In the genomic region with DNA sequence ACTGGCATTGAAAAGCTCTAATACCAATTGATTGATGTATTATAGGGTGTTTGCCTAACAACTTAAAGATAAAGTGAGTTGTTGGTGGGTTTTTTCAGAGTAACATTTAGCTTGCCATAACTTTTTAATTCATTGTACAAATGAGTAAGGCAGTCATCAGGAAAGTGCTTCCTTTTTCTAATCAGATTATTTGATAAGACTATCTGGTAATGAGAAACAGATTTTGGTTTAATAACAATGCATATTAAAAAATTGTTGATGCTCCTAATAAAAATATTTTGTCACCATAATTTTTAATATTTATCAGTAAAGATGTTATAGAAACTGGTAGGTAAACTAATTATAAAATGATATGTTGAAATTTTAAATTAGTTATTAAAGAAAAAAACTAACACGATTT, we compare ENCODE assay signal across 29 cellular contexts.
"Had no signal": no experiment of that assay in that cellular context is flagged by ENCODE, and none has a peak within 500 bp of the region (broad histone marks: within the 10 kb centered on the region; RNA-seq: fewer than 3 reads in every experiment).

No MANE protein-coding gene starts in this region.

- H3K36me3 ChIP-seq: breast epithelium had no signal

- H3K4me1 Mint-ChIP-seq: activated CD4-positive, alpha-beta memory T cell treated with anti-CD3 and anti-CD28 coated beads, Interleukin-2, amount 10 ng/mL, durations not matched to agents 7 days and 5 days; activated CD4-positive, alpha-beta T cell treated with anti-CD3 and anti-CD28 coated beads, Interleukin-2, amount 10 ng/mL, durations not matched to agents 7 days and 5 days; activated naive CD4-positive, alpha-beta T cell treated with anti-CD3 and anti-CD28 coated beads, Interleukin-2, amount 10 ng/mL, durations not matched to agents 7 days and 5 days; activated naive CD8-positive, alpha-beta T cell treated with anti-CD3 and anti-CD28 coated beads, Interleukin-2, amount 10 ng/mL, durations not matched to agents 7 days and 5 days; brain; WTC11 had no signal

- H3K9me3 ChIP-seq: ascending aorta, breast epithelium, colonic mucosa, gastrocnemius medialis, heart left ventricle had no signal

- H3K9me3 Mint-ChIP-seq: activated CD4-positive, alpha-beta memory T cell treated with anti-CD3 and anti-CD28 coated beads, Interleukin-2, amount 10 ng/mL, durations not matched to agents 7 days and 5 days; activated CD4-positive, alpha-beta T cell treated with anti-CD3 and anti-CD28 coated beads, Interleukin-2, amount 10 ng/mL, durations not matched to agents 7 days and 5 days; activated naive CD4-positive, alpha-beta T cell treated with anti-CD3 and anti-CD28 coated beads, Interleukin-2, amount 10 ng/mL, durations not matched to agents 7 days and 5 days; activated naive CD4-positive, alpha-beta T cell treated with anti-CD3 and anti-CD28 coated beads, Interleukin-2, amount 50 U/mL, for 72 hours; activated naive CD8-positive, alpha-beta T cell treated with anti-CD3 and anti-CD28 coated beads, Interleukin-2, amount 10 ng/mL, durations not matched to agents 7 days and 5 days; activated T-cell treated with anti-CD3 and anti-CD28 coated beads, Interleukin-2, amount 50 U/mL, for 24 hours; activated T-cell treated with anti-CD3 and anti-CD28 coated beads, Interleukin-2, amount 50 U/mL, for 72 hours; brain; central memory CD8-positive, alpha-beta T cell; WTC11 had no signal

- H3K27ac ChIP-seq: ascending aorta, breast epithelium, colonic mucosa, gastrocnemius medialis, heart left ventricle, VCaP had no signal

- DNase-seq: activated CD4-positive, alpha-beta memory T cell treated with anti-CD3 and anti-CD28 coated beads, Interleukin-2, amount 10 ng/mL, durations not matched to agents 7 days and 5 days; activated CD4-positive, alpha-beta T cell treated with anti-CD3 and anti-CD28 coated beads for 1 hour; activated CD4-positive, alpha-beta T cell treated with anti-CD3 and anti-CD28 coated beads for 4 hours; activated CD4-positive, alpha-beta T cell treated with anti-CD3 and anti-CD28 coated beads, Interleukin-2, amount 10 ng/mL, durations not matched to agents 7 days and 5 days; activated CD4-positive, alpha-beta T cell treated with anti-CD3 and anti-CD28 coated beads, Interleukin-2, amount 50 U/mL, for 4 hours; activated CD8-positive, alpha-beta memory T cell treated with anti-CD3 and anti-CD28 coated beads, Interleukin-2, amount 50 U/mL, for 48 hours; activated gamma-delta T cell; activated naive CD4-positive, alpha-beta T cell; activated naive CD4-positive, alpha-beta T cell treated with anti-CD3 and anti-CD28 coated beads, Interleukin-2, amount 10 ng/mL, durations not matched to agents 7 days and 5 days; activated naive CD8-positive, alpha-beta T cell treated with anti-CD3 and anti-CD28 coated beads, Interleukin-2, amount 10 ng/mL, durations not matched to agents 7 days and 5 days; activated T-cell treated with anti-CD3 and anti-CD28 coated beads for 4 hours; activated T-cell treated with anti-CD3 and anti-CD28 coated beads, Interleukin-2, amount 50 U/mL, for 24 hours; activated T-cell treated with anti-CD3 and anti-CD28 coated beads, Interleukin-2, amount 50 U/mL, for 72 hours; colonic mucosa; effector CD8-positive, alpha-beta T cell; foreskin fibroblast; gastrocnemius medialis; glutamatergic neuron; heart left ventricle; T-helper 2 cell had no signal

- H3K36me3 Mint-ChIP-seq: activated naive CD4-positive, alpha-beta T cell treated with anti-CD3 and anti-CD28 coated beads, Interleukin-2, amount 50 U/mL, for 72 hours had no signal

- H3K4me3 Mint-ChIP-seq: activated CD4-positive, alpha-beta memory T cell treated with anti-CD3 and anti-CD28 coated beads, Interleukin-2, amount 10 ng/mL, durations not matched to agents 7 days and 5 days; activated CD4-positive, alpha-beta T cell treated with anti-CD3 and anti-CD28 coated beads, Interleukin-2, amount 10 ng/mL, durations not matched to agents 7 days and 5 days; activated naive CD4-positive, alpha-beta T cell treated with anti-CD3 and anti-CD28 coated beads, Interleukin-2, amount 10 ng/mL, durations not matched to agents 7 days and 5 days; activated naive CD8-positive, alpha-beta T cell treated with anti-CD3 and anti-CD28 coated beads, Interleukin-2, amount 10 ng/mL, durations not matched to agents 7 days and 5 days; activated T-cell treated with anti-CD3 and anti-CD28 coated beads, Interleukin-2, amount 50 U/mL, for 24 hours; activated T-cell treated with anti-CD3 and anti-CD28 coated beads, Interleukin-2, amount 50 U/mL, for 72 hours; brain; central memory CD8-positive, alpha-beta T cell; WTC11 had no signal

- H3K4me1 ChIP-seq: ascending aorta, breast epithelium, colonic mucosa, gastrocnemius medialis, heart left ventricle had no signal

- H3K4me3 ChIP-seq: ascending aorta, breast epithelium, cardiac muscle cell, colonic mucosa, gastrocnemius medialis, heart left ventricle had no signal

- H3K27me3 ChIP-seq: ascending aorta, breast epithelium, cardiac muscle cell, colonic mucosa, gastrocnemius medialis, heart left ventricle had no signal

- ATAC-seq: activated naive CD4-positive, alpha-beta T cell treated with anti-CD3 and anti-CD28 coated beads, Interleukin-2, amount 50 U/mL, for 72 hours; activated T-cell treated with anti-CD3 and anti-CD28 coated beads, Interleukin-2, amount 50 U/mL, for 72 hours; esophagus mucosa; gastrocnemius medialis; heart left ventricle; WTC11 had no signal

- H3K27ac Mint-ChIP-seq: activated CD4-positive, alpha-beta memory T cell treated with anti-CD3 and anti-CD28 coated beads, Interleukin-2, amount 10 ng/mL, durations not matched to agents 7 days and 5 days; activated CD4-positive, alpha-beta T cell treated with anti-CD3 and anti-CD28 coated beads, Interleukin-2, amount 10 ng/mL, durations not matched to agents 7 days and 5 days; activated naive CD4-positive, alpha-beta T cell treated with anti-CD3 and anti-CD28 coated beads, Interleukin-2, amount 10 ng/mL, durations not matched to agents 7 days and 5 days; activated naive CD4-positive, alpha-beta T cell treated with anti-CD3 and anti-CD28 coated beads, Interleukin-2, amount 50 U/mL, for 72 hours; activated naive CD8-positive, alpha-beta T cell treated with anti-CD3 and anti-CD28 coated beads, Interleukin-2, amount 10 ng/mL, durations not matched to agents 7 days and 5 days; activated T-cell treated with anti-CD3 and anti-CD28 coated beads, Interleukin-2, amount 50 U/mL, for 24 hours; activated T-cell treated with anti-CD3 and anti-CD28 coated beads, Interleukin-2, amount 50 U/mL, for 72 hours; brain; WTC11 had no signal

- H3K27me3 Mint-ChIP-seq: activated CD4-positive, alpha-beta memory T cell treated with anti-CD3 and anti-CD28 coated beads, Interleukin-2, amount 10 ng/mL, durations not matched to agents 7 days and 5 days; activated CD4-positive, alpha-beta T cell treated with anti-CD3 and anti-CD28 coated beads, Interleukin-2, amount 10 ng/mL, durations not matched to agents 7 days and 5 days; activated naive CD4-positive, alpha-beta T cell treated with anti-CD3 and anti-CD28 coated beads, Interleukin-2, amount 10 ng/mL, durations not matched to agents 7 days and 5 days; activated naive CD8-positive, alpha-beta T cell treated with anti-CD3 and anti-CD28 coated beads, Interleukin-2, amount 10 ng/mL, durations not matched to agents 7 days and 5 days; activated T-cell treated with anti-CD3 and anti-CD28 coated beads, Interleukin-2, amount 50 U/mL, for 24 hours; brain; central memory CD8-positive, alpha-beta T cell had no signal
